ENCODE assay signal across 7 cellular contexts in the genomic region with DNA sequence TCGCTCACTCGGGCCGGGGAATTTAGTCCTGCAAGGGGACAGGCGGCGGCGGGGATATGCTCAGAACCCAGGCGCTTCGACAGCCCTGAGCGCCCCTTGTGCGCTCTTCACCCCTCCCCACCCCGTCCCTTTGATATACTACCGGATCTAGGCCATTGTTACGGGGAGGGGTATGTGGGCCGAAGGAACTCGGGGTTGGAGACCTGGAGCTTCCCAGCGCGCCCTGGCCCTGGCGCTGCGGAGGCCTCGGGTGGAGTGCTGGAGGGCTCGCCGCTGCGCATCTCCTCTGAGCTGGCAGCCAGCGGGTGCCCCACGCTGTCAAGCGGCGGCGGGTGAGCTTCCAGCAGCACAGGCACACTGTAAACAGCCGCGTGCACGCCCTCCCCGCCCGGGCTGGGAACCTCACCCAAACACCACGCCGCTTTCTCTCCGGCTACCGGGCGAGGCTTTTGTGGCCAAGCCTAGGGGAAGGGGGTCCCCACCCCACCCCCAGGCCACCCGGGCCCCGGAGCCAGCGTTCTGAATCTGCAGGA. TPM values are rescaled to one million over a fixed set of nuclear protein-coding genes. Genes with fewer than 3 reads are reported as not detected.
DNase-seq lines count a peak whose midpoint lies in the region; ATAC-seq and TF ChIP-seq lines count a peak whose summit lies in the region.

No MANE protein-coding gene starts in this region.

- no peak overlapping the region for H3K14ac ChIP-seq in neuronal stem cell (ENCODE audit: low read length)

- peak overlapping the region; percentile 92 for H2AK5ac ChIP-seq in neuronal stem cell (ENCODE audit: low read depth, low read length)

- peak overlapping the region; percentile 84; the same call in 1 of the 2 replicates for H3K4me2 ChIP-seq in SK-N-SH
- peak overlapping the region; percentile 78 for H3K4me2 ChIP-seq in neuronal stem cell (ENCODE audit: insufficient read depth, low read length, poor library complexity, severe bottlenecking)

- no peak overlapping the region for H3K23ac ChIP-seq in neuronal stem cell (ENCODE audit: low read depth, low read length, poor library complexity)

- no peaks in the 10 kb centered on the region for H3K79me2 ChIP-seq in SK-N-SH (ENCODE audit: insufficient read depth)

- CTCF ChIA-PET in SK-N-SH (lab: Yijun Ruan, JAX) = interaction anchor here (1.0 to 2.2 kb wide), 4 partner anchors 14 to 139 kb away, joined by 3 to 5 read pairs (median 4); partner anchors contain the start of gene BCOR

- H3K9me2 ChIP-seq in SK-N-SH = no peaks in the 10 kb centered on the region

- H3K4ac ChIP-seq in neuronal stem cell (ENCODE audit: low read length) = no peak overlapping the region

- no peak overlapping the region for H2BK15ac ChIP-seq in neuronal stem cell (ENCODE audit: low read length)

- 68% methylated on average over 14 of the region's 41 CpGs for WGBS in SK-N-SH (ENCODE audit: low lambda C conversion rate)
- 23 to 27% methylated on average over 31 to 41 of the region's 41 CpGs for WGBS in esophagus, 2 donors
- WGBS in neuronal stem cell (ENCODE audit: extremely low coverage in 2 of 2, insufficient read length in 2 of 2, insufficient replicate concordance in 1 of 2), 2 donors = no CpG with 5 or more reads among the region's 41 CpGs

- in situ Hi-C loops in HAP-1 (cut with MboI; ENCODE audit: low sequenced_read_pairs) = no loop called here

- peak overlapping the region in 1 of 2 experiments; percentile 98; a peak in 2 of 4 replicates for H3K27ac ChIP-seq in SK-N-SH (ENCODE audit: low read depth in 2 of 2, low read length in 1 of 2)
- peak overlapping the region; percentile 34 to 75 for H3K27ac ChIP-seq in esophagus (ENCODE audit: low read depth in 2 of 2, low read length in 1 of 2)
- H3K27ac ChIP-seq in neuronal stem cell (replicated peaks; ENCODE audit: low read length) = no peak overlapping the region

- no peak overlapping the region for H2BK120ac ChIP-seq in neuronal stem cell (ENCODE audit: low read depth, low read length)

- peak overlapping the region; percentile 74; the same call in 1 of the 2 replicates for H2AFZ ChIP-seq in SK-N-SH (ENCODE audit: low read depth)
- peak overlapping the region; percentile 74 for H2AFZ ChIP-seq in neuronal stem cell (ENCODE audit: low read length)

- TF ChIP-seq EP300 in SK-N-SH (IDR thresholded peaks at IDR 0.05; ENCODE audit: borderline replicate concordance in 1 of 2, low read depth in 1 of 2, low read length in 1 of 2) = no peak

- H3K18ac ChIP-seq in neuronal stem cell (ENCODE audit: low read length) = peak overlapping the region; percentile 91

- no peaks in the 10 kb centered on the region for H3K36me3 ChIP-seq in HAP-1 (replicated peaks)
- H3K36me3 ChIP-seq in SK-N-SH (replicated peaks in 1 of 2; ENCODE audit: control insufficient read depth in 1 of 2, insufficient read depth in 2 of 2, low read length in 1 of 2) = no peaks in the 10 kb centered on the region
- H3K36me3 ChIP-seq in esophagus (ENCODE audit: control insufficient read depth in 2 of 2, insufficient read depth in 2 of 2, low read length in 1 of 2) = no peaks in the 10 kb centered on the region
- H3K36me3 ChIP-seq in neuronal stem cell (replicated peaks in 1 of 2; ENCODE audit: control insufficient read depth in 2 of 2, insufficient read depth in 2 of 2, low read length in 2 of 2) = no peaks in the 10 kb centered on the region

- peak overlapping the region; percentile 45 for H3K4me3 ChIP-seq in HAP-1
- peak overlapping the region in 1 of 2 experiments; percentile 41; a peak in 1 of 4 replicates for H3K4me3 ChIP-seq in SK-N-SH (ENCODE audit: low read depth in 2 of 2, low read length in 1 of 2)
- peak overlapping the region; percentile 26 to 46 for H3K4me3 ChIP-seq in esophagus (ENCODE audit: low read depth in 1 of 2, low read length in 2 of 2)
- H3K4me3 ChIP-seq in neuronal stem cell (ENCODE audit: low read length in 2 of 2) = peak overlapping the region; percentile 51 to 73

- no peaks in the 10 kb centered on the region for H4K20me1 ChIP-seq in SK-N-SH (ENCODE audit: insufficient read depth)

- H3K79me1 ChIP-seq in neuronal stem cell (ENCODE audit: low read depth, low read length) = peaks cover 5% of the 10 kb centered on the region

- H3K4me1 ChIP-seq in HAP-1 (peaks cover 52% of the 10 kb centered on the region), SK-N-SH (ENCODE audit: control insufficient read depth in 1 of 2, insufficient read depth in 2 of 2, low read depth in 1 of 2, low read length in 1 of 2) (peaks cover 0 to 53% of the 10 kb centered on the region in 2 experiments; a peak in 2 of 4 replicates), esophagus (ENCODE audit: control insufficient read depth in 2 of 2, insufficient read depth in 2 of 2, low read length in 1 of 2) (peaks cover 0 to 3% of the 10 kb centered on the region in 2 donors), neuronal stem cell (ENCODE audit: control insufficient read depth in 2 of 2, insufficient read depth in 1 of 2, low read depth in 1 of 2, low read length in 2 of 2) (peaks cover 13 to 23% of the 10 kb centered on the region in 2 donors)

- H3K9ac ChIP-seq in SK-N-SH (no peak overlapping the region), neuronal stem cell (ENCODE audit: low read depth, low read length, poor library complexity) (no peak overlapping the region)

- DNase-seq in HAP-1 (ENCODE audit: low spot score in 2 of 2) (peak in 1 of 2 experiments; percentile 69), SK-N-SH (peak; percentile 64), neuronal stem cell (ENCODE audit: low spot score) (no peak)

- H3F3A ChIP-seq in SK-N-SH (replicated peaks; ENCODE audit: insufficient read depth) = no peaks in the 10 kb centered on the region

- H4K91ac ChIP-seq in neuronal stem cell (ENCODE audit: low read depth, low read length, poor library complexity) = no peak overlapping the region

- TF ChIP-seq CTCF in SK-N-SH (IDR thresholded peaks at IDR 0.05) = no peak

- no peaks in the 10 kb centered on the region for H3K9me3 ChIP-seq in HAP-1
- no peaks in the 10 kb centered on the region for H3K9me3 ChIP-seq in SK-N-SH
- no peaks in the 10 kb centered on the region for H3K9me3 ChIP-seq in esophagus (ENCODE audit: control insufficient read depth in 2 of 2, insufficient read depth in 1 of 2, low read depth in 1 of 2, low read length in 1 of 2)
- no peaks in the 10 kb centered on the region for H3K9me3 ChIP-seq in neuronal stem cell (replicated peaks in 1 of 2; ENCODE audit: control insufficient read depth in 2 of 2, insufficient read depth in 1 of 2, low read depth in 1 of 2, low read length in 2 of 2)

- no peak for ATAC-seq in HG02938 (IDR thresholded peaks at IDR 0.05; ENCODE audit: unreplicated experiment)
- ATAC-seq in HG02763 (IDR thresholded peaks at IDR 0.05; ENCODE audit: unreplicated experiment) = no peak
- ATAC-seq in GM18861 (IDR thresholded peaks at IDR 0.05; ENCODE audit: unreplicated experiment) = no peak

- no peak overlapping the region for H2BK5ac ChIP-seq in neuronal stem cell (ENCODE audit: low read length)

- POLR2A ChIA-PET in SK-N-SH (lab: Yijun Ruan, JAX) = interaction anchor here (0.6 to 5.0 kb wide), 8 partner anchors 10 to 66 kb away, joined by 3 to 38 read pairs (median 4); partner anchors contain the start of gene BCOR

- H4K8ac ChIP-seq in neuronal stem cell (ENCODE audit: low read depth, low read length) = no peak overlapping the region

- H3K27me3 ChIP-seq in HAP-1 (ENCODE audit: low read depth) (no peaks in the 10 kb centered on the region), SK-N-SH (ENCODE audit: insufficient read depth) (peaks cover 38% of the 10 kb centered on the region; the same call in 1 of the 2 replicates), esophagus (ENCODE audit: control insufficient read depth in 1 of 2, insufficient read depth in 2 of 2, low read length in 2 of 2) (peaks cover 0 to 4% of the 10 kb centered on the region in 2 donors), neuronal stem cell (ENCODE audit: control insufficient read depth in 3 of 3, insufficient read depth in 3 of 3, low read depth in 1 of 3, low read length in 3 of 3) (peaks cover 0 to 41% (median 0%) of the 10 kb centered on the region in 3 experiments)

- no peak overlapping the region for H2BK12ac ChIP-seq in neuronal stem cell (ENCODE audit: low read length)

- TF ChIP-seq RAD21 in SK-N-SH (IDR thresholded peaks at IDR 0.05; ENCODE audit: low read length) = no peak

TF ChIP-seq in SK-N-SH, 30 proteins besides CTCF, POLR2A, EP300 and RAD21:
- TF ChIP-seq CHD2 (IDR thresholded peaks at IDR 0.05; ENCODE audit: low read length, partially characterized antibody) (no peak), JUND (IDR thresholded peaks at IDR 0.05) (no peak)

RNA-seq across cellular contexts. Expression of gene BCOR, which starts 54.5 kb away (rescaled TPM):
- polyA plus RNA-seq in SK-N-SH (2012; rRNA removed) (6.9 and 8.8 TPM in 2 replicates), esophagus (10 to 100 TPM in 1 of 2 donors, 1 to 10 TPM in 1; 9.6 to 10.7 TPM)
- 8.4 and 9.4 TPM in 2 replicates for polyA plus RNA-seq in SK-N-SH (2012; cell fraction: cytosol; rRNA removed)
- 19.4 and 21.9 TPM in 2 replicates for polyA plus RNA-seq in SK-N-SH (2012; cell fraction: nucleus; rRNA removed)
- 5.4 TPM for polyA plus RNA-seq in neuronal stem cell (2013, experiment 1 of 2)
- 5.2 TPM for polyA plus RNA-seq in neuronal stem cell (2013, experiment 2 of 2)
